Comparison of ENCODE assay signal across 20 cellular contexts in genomic region chr7:70790215-70791073, GRCh38.
DNase-seq lines count a peak whose midpoint lies in the region; ATAC-seq, FAIRE-seq and TF ChIP-seq lines count a peak whose summit lies in the region.
"Had no signal": no experiment of that assay in that cellular context is flagged by ENCODE, and none has a peak within 500 bp of the region (broad histone marks: within the 10 kb centered on the region; RNA-seq: fewer than 3 reads in every experiment).

No MANE protein-coding gene starts in this region.

- H2BK12ac ChIP-seq in trophoblast cell (ENCODE audit: low read length) = no peak overlapping the region

- H2BK120ac ChIP-seq in trophoblast cell (ENCODE audit: insufficient read depth, low read length, poor library complexity) = no peak overlapping the region

- no peaks in the 10 kb centered on the region for H3K36me3 ChIP-seq in K562 (ENCODE audit: control insufficient read depth, insufficient read depth, low read length)
- H3K36me3 ChIP-seq in trophoblast cell (ENCODE audit: control insufficient read depth in 1 of 2, insufficient read depth in 2 of 2, low read length in 2 of 2) = peaks cover 21 to 42% of the 10 kb centered on the region in 2 experiments

- TF ChIP-seq RAD21 in K562 (CRISPR knock-in tag; conservative IDR thresholded peaks at IDR 0.05 in 1 of 2, IDR thresholded peaks at IDR 0.05 in 1 of 2) = no peak

- no peak for FAIRE-seq in K562 (lab: Jason Lieb, UNC)
- FAIRE-seq: HepG2 had no signal

- no TSS peak for BruUV-seq in K562 (replicated peaks; lab: Mats Ljungman, UMichigan)

- 12% methylated on average over 41 of the region's 63 CpGs for WGBS in K562 (ENCODE audit: insufficient coverage, low coverage, missing lambda C conversion rate)
- WGBS in trophoblast cell (ENCODE audit: extremely low coverage, insufficient coverage, insufficient read length) = no CpG with 5 or more reads among the region's 63 CpGs

- H3K9me3 ChIP-seq in K562 (replicated peaks; ENCODE audit: control insufficient read depth, insufficient read depth, low read depth, low read length) = no peaks in the 10 kb centered on the region
- H3K9me3 ChIP-seq in trophoblast cell (ENCODE audit: insufficient read depth, low read depth, low read length) = no peaks in the 10 kb centered on the region

- no peak overlapping the region for H2AK5ac ChIP-seq in trophoblast cell (ENCODE audit: low read length)

- no peak overlapping the region for H3K18ac ChIP-seq in trophoblast cell (ENCODE audit: low read length)

- H4K91ac ChIP-seq in trophoblast cell (ENCODE audit: low read depth, low read length) = no peak overlapping the region

- TF ChIP-seq EP300 in K562 (IDR thresholded peaks at IDR 0.05; ENCODE audit: low read length) = no peak

- no peak overlapping the region for H3K4me3 Mint-ChIP-seq in activated CD4-positive, alpha-beta memory T cell treated with anti-CD3 and anti-CD28 coated beads, Interleukin-2, amount 10 ng/mL, durations not matched to agents 7 days and 5 days
- H3K4me3 Mint-ChIP-seq: HFFc6 had no signal

- no peak overlapping the region for H3K9ac ChIP-seq in K562 (ENCODE audit: insufficient read depth in 1 of 2, low read depth in 2 of 2, low read length in 2 of 2)
- H3K9ac ChIP-seq in trophoblast cell (ENCODE audit: low read length) = no peak overlapping the region

- TF ChIP-seq CTCF in K562 (IDR thresholded peaks at IDR 0.05 in 2 of 3, conservative IDR thresholded peaks at IDR 0.05 in 1 of 3; ENCODE audit: insufficient read depth in 2 of 3, low read depth in 1 of 3, low read length in 3 of 3) = no peak

- H3K4me1 ChIP-seq in K562 (replicated peaks in 1 of 2; ENCODE audit: control insufficient read depth in 2 of 2, insufficient read depth in 2 of 2, low read length in 2 of 2) (peaks cover 0 to 17% of the 10 kb centered on the region in 2 experiments; a peak in 2 of 5 replicates), trophoblast cell (ENCODE audit: control insufficient read depth in 1 of 2, insufficient read depth in 2 of 2, low read length in 2 of 2) (peaks cover 0 to 2% of the 10 kb centered on the region in 2 experiments)

- CTCF ChIA-PET in K562 (lab: Yijun Ruan, JAX; ENCODE audit: low intra/inter-chr PET ratio) = no interaction called here
- CTCF ChIA-PET in activated CD4-positive, alpha-beta memory T cell treated with anti-CD3 and anti-CD28 coated beads, Interleukin-2, amount 10 ng/mL, durations not matched to agents 7 days and 5 days (lab: Charles Lee) = interaction anchor here (1.0 kb wide), 1 partner anchor 14 kb away, joined by 3 read pairs; no protein-coding TSS in a partner anchor

- TF ChIP-seq POLR2A in K562 (conservative IDR thresholded peaks at IDR 0.05) = no peak

- no peak overlapping the region for H3K27ac Mint-ChIP-seq in activated CD4-positive, alpha-beta memory T cell treated with anti-CD3 and anti-CD28 coated beads, Interleukin-2, amount 10 ng/mL, durations not matched to agents 7 days and 5 days
- H3K27ac Mint-ChIP-seq: HFFc6 had no signal

- no peaks in the 10 kb centered on the region for H3K79me1 ChIP-seq in trophoblast cell (ENCODE audit: low read length)

- no peak overlapping the region for H3K14ac ChIP-seq in trophoblast cell (ENCODE audit: low read length)

- H2AFZ ChIP-seq in K562 (ENCODE audit: low read depth, low read length) = no peak overlapping the region
- H2AFZ ChIP-seq in trophoblast cell (ENCODE audit: insufficient read depth, low read length, poor library complexity) = no peak overlapping the region

- POLR2A ChIA-PET in K562 (lab: Yijun Ruan, JAX) = no interaction called here
- POLR2A ChIA-PET in activated CD4-positive, alpha-beta memory T cell treated with anti-CD3 and anti-CD28 coated beads, Interleukin-2, amount 10 ng/mL, durations not matched to agents 7 days and 5 days (lab: Charles Lee) = interaction anchor here (4.9 kb wide), 1 partner anchor 13 kb away, joined by 75 read pairs; no protein-coding TSS in a partner anchor

- peak overlapping the region; percentile 36 for H4K12ac ChIP-seq in trophoblast cell (ENCODE audit: low read depth, low read length)

- H3K27ac ChIP-seq in K562 (ENCODE audit: extremely low read depth, low read depth, low read length) (no peak overlapping the region), trophoblast cell (ENCODE audit: low read depth, low read length) (no peak overlapping the region)
- H3K27ac ChIP-seq: RWPE1 had no signal

- H2BK5ac ChIP-seq in trophoblast cell (ENCODE audit: low read depth, low read length, poor library complexity) = no peak overlapping the region

- peaks cover 41% of the 10 kb centered on the region for H3K36me3 Mint-ChIP-seq in activated CD4-positive, alpha-beta memory T cell treated with anti-CD3 and anti-CD28 coated beads, Interleukin-2, amount 10 ng/mL, durations not matched to agents 7 days and 5 days (ENCODE audit: low read depth)

- no peak overlapping the region for H3K4me3 ChIP-seq in K562
- no peak overlapping the region for H3K4me3 ChIP-seq in trophoblast cell (ENCODE audit: low read depth, low read length)

- no peaks in the 10 kb centered on the region for H3K27me3 Mint-ChIP-seq in activated CD4-positive, alpha-beta memory T cell treated with anti-CD3 and anti-CD28 coated beads, Interleukin-2, amount 10 ng/mL, durations not matched to agents 7 days and 5 days

- peak; percentile 52 for ATAC-seq in K562
- ATAC-seq in left colon = peak; percentile 15
- ATAC-seq: HepG2, PC-3 had no signal

- DNase-seq in K562 (ENCODE audit: extremely low read depth in 1 of 4, low spot score in 3 of 4) (peak in 3 of 4 experiments; percentile 16 to 22 (median 20)), left colon (no peak), trophoblast cell (no peak), NCI-H146 (lab: John Stamatoyannopoulos, UW) (no peak), hepatic stellate cell (ENCODE audit: low spot score) (no peak), NCI-H1417 treated with DMSO at 0.1 percent for 48 hours (lab: John Stamatoyannopoulos, UW) (no peak)
- DNase-seq in activated CD4-positive, alpha-beta memory T cell treated with anti-CD3 and anti-CD28 coated beads, Interleukin-2, amount 10 ng/mL, durations not matched to agents 7 days and 5 days = no peak
- DNase-seq: ACHN, C1 segment of cervical spinal cord, DMS79, HFFc6, KG1, MV-4-11, NCI-H2029, NCI-H2171, NCI-H526, PC-3, SIG-M5 had no signal

- H3K79me2 ChIP-seq in K562 (ENCODE audit: control insufficient read depth, insufficient read depth, low read length) (no peaks in the 10 kb centered on the region), trophoblast cell (ENCODE audit: control insufficient read depth, insufficient read depth, low read length, poor library complexity) (no peaks in the 10 kb centered on the region)

- H3K27me3 ChIP-seq in K562 (ENCODE audit: control insufficient read depth in 2 of 2, insufficient read depth in 2 of 2, low read length in 2 of 2) (peaks cover 53 to 56% of the 10 kb centered on the region in 2 experiments), trophoblast cell (ENCODE audit: insufficient read depth, low read length) (no peaks in the 10 kb centered on the region)

- no peak overlapping the region for H3K4ac ChIP-seq in trophoblast cell (ENCODE audit: low read depth, low read length)

- H3K4me2 ChIP-seq in K562 (ENCODE audit: insufficient read depth, low read length) (no peak overlapping the region), trophoblast cell (ENCODE audit: low read length) (no peak overlapping the region)

- H3K9me3 Mint-ChIP-seq in activated CD4-positive, alpha-beta memory T cell treated with anti-CD3 and anti-CD28 coated beads, Interleukin-2, amount 10 ng/mL, durations not matched to agents 7 days and 5 days = peaks cover 11% of the 10 kb centered on the region

- H3K9me1 ChIP-seq in K562 (ENCODE audit: control insufficient read depth, insufficient read depth, low read length) = no peaks in the 10 kb centered on the region

- H4K20me1 ChIP-seq in K562 (replicated peaks; ENCODE audit: control insufficient read depth, insufficient read depth, low read length) = no peaks in the 10 kb centered on the region; the same call in 1 of the 2 replicates

- in situ Hi-C loops in K562 (cut with MboI) = no loop called here

- no peak overlapping the region for H4K8ac ChIP-seq in trophoblast cell (ENCODE audit: low read depth, low read length)

- intact Hi-C loops in K562 (cut with micrococcal nuclease) = no loop called here
- intact Hi-C loops in left colon (cut with DNase I, micrococcal nuclease) = no loop called here

- no peak overlapping the region for H3K23ac ChIP-seq in trophoblast cell (ENCODE audit: low read length)

- H3K4me1 Mint-ChIP-seq in activated CD4-positive, alpha-beta memory T cell treated with anti-CD3 and anti-CD28 coated beads, Interleukin-2, amount 10 ng/mL, durations not matched to agents 7 days and 5 days = peaks cover 36% of the 10 kb centered on the region

TF ChIP-seq in K562, 482 proteins besides CTCF, POLR2A, EP300 and RAD21 (continues in another document):
- TF ChIP-seq STAT6 (CRISPR knock-in tag; IDR thresholded peaks at IDR 0.05) = no peak
- TF ChIP-seq CBFA2T3 (IDR thresholded peaks at IDR 0.05) = peak; percentile 32; the same call in 1 of the 2 replicates
- no peak for TF ChIP-seq FOXP1 (CRISPR knock-in tag; IDR thresholded peaks at IDR 0.05)
- no peak for TF ChIP-seq SP1 (CRISPR knock-in tag; IDR thresholded peaks at IDR 0.05)
- TF ChIP-seq NRF1 (conservative IDR thresholded peaks at IDR 0.05 in 1 of 2, IDR thresholded peaks at IDR 0.05 in 1 of 2) = peak in 1 of 2 experiments; percentile 26; a peak in 3 of 4 replicates

Comparison
In these comparisons a context has a peak if more than half of its experiments do, and no peak if none do; other contexts are left out.
1. DNase-seq: peak in K562 (3 of 4); none in left colon (0 of 2), trophoblast cell (0 of 2), NCI-H146 (single experiment), activated CD4-positive, alpha-beta memory T cell treated with anti-CD3 and anti-CD28 coated beads, Interleukin-2, amount 10 ng/mL, durations not matched to agents 7 days and 5 days (single experiment), hepatic stellate cell (single experiment) and NCI-H1417 treated with DMSO at 0.1 percent for 48 hours (single experiment).